Comparison of ENCODE assay signal across 8 cellular contexts in genomic region chr5:109409844-109410388, GRCh38. TPM values are rescaled to one million over a fixed set of nuclear protein-coding genes. Genes with fewer than 3 reads are reported as not detected.
A peak's percentile ranks its signal among the peaks of the same experiment; 100 is the strongest.
DNase-seq lines count a peak whose midpoint lies in the region; ATAC-seq, FAIRE-seq and TF ChIP-seq lines count a peak whose summit lies in the region.

PJA2 (minus strand) TSS chr5:109409974; CDS start chr5:109383433, 26,541 bp downstream.

- peaks cover 25% of the 10 kb centered on the region for H3K4me1 Mint-ChIP-seq in type B pancreatic cell (ENCODE audit: unreplicated experiment)

- H3K4me3 ChIP-seq in heart left ventricle = peak within 1 kb of the TSS; percentile 78 to 95 (median 88)

- peaks cover 6% of the 10 kb centered on the region for H3K36me3 Mint-ChIP-seq in type B pancreatic cell

- intact Hi-C loops in T-helper 1 cell treated with Interleukin-12 subunit alpha and Interleukin-12 subunit beta and Interleukin-4 antibody, amounts not matched to agents 30 ng/mL and 1 ng/mL, for 36 hours (cut with micrococcal nuclease) = loop anchor here (1.0 to 10.0 kb wide), 19 partner anchors 9 to 1817 kb away; partner anchors contain the start of genes FBXL17, MAN2A1, TMEM232 and WDR36
- intact Hi-C loops in heart left ventricle (cut with DNase I) = loop anchor here in 5 of 10 donors (1.0 to 10.0 kb wide), 6 partner anchors 63 to 1025 kb away; partner anchors contain the start of genes FER (in 2 of the 5) and FBXL17 (in 1 of the 5)

- TF ChIP-seq POLR2A in GM12892 (IDR thresholded peaks at IDR 0.05; ENCODE audit: low read depth, low read length) = no peak; the same call in 1 of the 2 replicates
- peak in 1 of 2 donors; percentile 61 for TF ChIP-seq POLR2A in heart left ventricle (IDR thresholded peaks at IDR 0.05)

- H3K4me1 ChIP-seq in heart left ventricle = peaks cover 9 to 54% (median 43%) of the 10 kb centered on the region in 12 donors

- H3K27ac ChIP-seq in heart left ventricle = peak within 1 kb of the TSS; percentile 93 to 100 (median 99)

- DNase-seq in GM12892 (ENCODE audit: insufficient read length) = peak; percentile 71
- DNase-seq in NCI-H146 treated with DMSO at 0.1 percent for 48 hours (lab: John Stamatoyannopoulos, UW; ENCODE audit: unreplicated experiment) = peak; percentile 93
- peak; percentile 100 for DNase-seq in amniotic epithelial cell (ENCODE audit: low read depth)
- peak; percentile 98 to 100 (median 99) for DNase-seq in heart left ventricle
- peak; percentile 100 for DNase-seq in pons (ENCODE audit: low spot score)
- DNase-seq in type B pancreatic cell (ENCODE audit: extremely low spot score, unreplicated experiment) = peak; percentile 98

- WGBS in heart left ventricle, 4 donors = 0 to 1% (median 1%) methylated on average over 18 to 44 of the region's 44 CpGs

- no peaks in the 10 kb centered on the region for H3K27me3 ChIP-seq in heart left ventricle

- H3K27me3 Mint-ChIP-seq in type B pancreatic cell = no peaks in the 10 kb centered on the region

- H3K4me3 Mint-ChIP-seq in type B pancreatic cell = peak within 1 kb of the TSS; percentile 93

- H3K9me3 Mint-ChIP-seq in type B pancreatic cell = peaks cover 6% of the 10 kb centered on the region

- no peaks in the 10 kb centered on the region for H3K36me3 ChIP-seq in heart left ventricle

- peak; percentile 98 for FAIRE-seq in GM12892 (lab: Jason Lieb, UNC)

- TF ChIP-seq CTCF in heart left ventricle (IDR thresholded peaks at IDR 0.05) (peak in 11 of 12 donors; percentile 24 to 64 (median 38)), type B pancreatic cell (conservative IDR thresholded peaks at IDR 0.05) (peak; percentile 59)

- ATAC-seq in HG02870 (IDR thresholded peaks at IDR 0.05; ENCODE audit: unreplicated experiment) = peak; percentile 78
- ATAC-seq in heart left ventricle = peak; percentile 95 to 98 (median 96)

- H3K27ac Mint-ChIP-seq in type B pancreatic cell = peak within 1 kb of the TSS; percentile 96

- peaks cover 0 to 7% (median 0%) of the 10 kb centered on the region in 12 donors for H3K9me3 ChIP-seq in heart left ventricle

RNA-seq across cellular contexts. Expression of gene PJA2, which starts in this region (rescaled TPM):
- polyA plus RNA-seq in GM12892 (2012; ENCODE audit: missing spikeins) = 52.4 TPM
- 52.5 and 53.8 TPM in 2 replicates for total RNA-seq in T-helper 1 cell treated with Interleukin-12 subunit alpha and Interleukin-12 subunit beta and Interleukin-4 antibody, amounts not matched to agents 30 ng/mL and 1 ng/mL, for 36 hours
- total RNA-seq in heart left ventricle = 100 to 1,000 TPM in 1 of 9 donors, 10 to 100 TPM in 8; 62.0 to 108 (median 87.9) TPM
- polyA plus RNA-seq in heart left ventricle = 10 to 100 TPM; 19.0 to 59.8 TPM
- 60.2 and 79.9 TPM in 2 replicates for total RNA-seq in type B pancreatic cell (ENCODE audit: low replicate concordance)

Comparison
In these comparisons a context has a peak if more than half of its experiments do, and no peak if none do; other contexts are left out.
1. Peak in every context shown above with its lines: DNase-seq, ATAC-seq, H3K4me3 ChIP-seq and H3K27ac ChIP-seq.